In the genomic region with DNA sequence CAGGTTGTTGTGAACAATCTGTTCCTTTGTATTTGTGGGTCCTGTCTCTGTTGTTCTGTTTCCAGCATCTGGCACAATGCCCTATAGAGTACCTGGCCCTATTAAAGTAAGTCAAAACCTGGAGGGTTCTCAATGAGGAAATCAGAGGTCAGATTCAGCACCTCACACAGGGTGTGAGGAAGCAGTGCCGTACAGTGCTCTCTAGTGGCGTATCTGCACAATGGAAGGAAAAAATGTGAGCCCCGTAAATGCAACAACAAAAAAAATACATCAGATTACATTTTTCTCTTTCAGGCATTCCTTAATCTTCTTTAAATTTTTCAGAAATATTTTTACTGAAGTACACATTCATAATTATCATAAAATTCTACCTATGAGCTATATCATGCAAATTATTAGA, we compare ENCODE assay signal across 7 cellular contexts. TPM values are rescaled to one million over a fixed set of nuclear protein-coding genes. Genes with fewer than 3 reads are reported as not detected.
DNase-seq lines count a peak whose midpoint lies in the region; ATAC-seq and TF ChIP-seq lines count a peak whose summit lies in the region.
"Not testable (repeated sequence)": the region's sequence is repeated elsewhere in the genome, so short reads cannot be mapped to it uniquely, and the experiment has no call there.

No MANE protein-coding gene starts in this region.

- not testable (repeated sequence) for H3K9me3 Mint-ChIP-seq in activated CD4-positive, alpha-beta memory T cell treated with anti-CD3 and anti-CD28 coated beads for 36 hours; naive B cell

- ATAC-seq in GM21619 (IDR thresholded peaks at IDR 0.05; ENCODE audit: unreplicated experiment), result peak; percentile 45
- peak; percentile 38 for ATAC-seq in HG03196 (IDR thresholded peaks at IDR 0.05; ENCODE audit: unreplicated experiment)
- peak; percentile 62 to 69 for ATAC-seq in naive B cell (ENCODE audit: low read depth in 2 of 2)

- H3K27me3 ChIP-seq in esophagus muscularis mucosa, result not testable (repeated sequence)

- TF ChIP-seq CTCF in GM12874 (IDR thresholded peaks at IDR 0.05; ENCODE audit: insufficient read depth, low read depth, low read length) (peak; percentile 42), esophagus muscularis mucosa (IDR thresholded peaks at IDR 0.05) (peak in 2 of 3 experiments; percentile 18 to 28)

- not testable (repeated sequence) for H3K36me3 Mint-ChIP-seq in activated CD4-positive, alpha-beta memory T cell treated with anti-CD3 and anti-CD28 coated beads for 36 hours; naive B cell

- TF ChIP-seq EP300 in esophagus muscularis mucosa (IDR thresholded peaks at IDR 0.05), result not testable (repeated sequence)

- H3K27ac ChIP-seq in esophagus muscularis mucosa (replicated peaks in 1 of 4), result not testable (repeated sequence)

- CTCF ChIA-PET in activated CD4-positive, alpha-beta memory T cell treated with anti-CD3 and anti-CD28 coated beads for 36 hours (lab: Charles Lee), result not testable (repeated sequence)

- H3K4me3 ChIP-seq in esophagus muscularis mucosa, result not testable (repeated sequence)

- not testable (repeated sequence) for H3K4me3 Mint-ChIP-seq in activated CD4-positive, alpha-beta memory T cell treated with anti-CD3 and anti-CD28 coated beads for 36 hours
- peak overlapping the region in 5 of 8 donors; percentile 0 to 69 (median 18) for H3K4me3 Mint-ChIP-seq in naive B cell

- H3K4me1 ChIP-seq in esophagus muscularis mucosa, result not testable (repeated sequence)

- WGBS in esophagus muscularis mucosa, result 30% methylated on average over 3 of the region's 3 CpGs

- H3K27ac Mint-ChIP-seq in activated CD4-positive, alpha-beta memory T cell treated with anti-CD3 and anti-CD28 coated beads for 36 hours, result not testable (repeated sequence)
- peak overlapping the region in 2 of 6 donors; percentile 60 to 83 for H3K27ac Mint-ChIP-seq in naive B cell

- DNase-seq in NCI-H345 (lab: John Stamatoyannopoulos, UW), result peak; percentile 3
- peak; percentile 23 for DNase-seq in activated CD4-positive, alpha-beta memory T cell treated with anti-CD3 and anti-CD28 coated beads for 36 hours
- not testable (repeated sequence) for DNase-seq in esophagus muscularis mucosa (ENCODE audit: extremely low spot score)
- DNase-seq in naive B cell, result peak; percentile 49

- H3K4me1 Mint-ChIP-seq in activated CD4-positive, alpha-beta memory T cell treated with anti-CD3 and anti-CD28 coated beads for 36 hours (ENCODE audit: low read depth), result not testable (repeated sequence)
- peaks cover 20 to 35% (median 26%) of the 10 kb centered on the region in 3 donors for H3K4me1 Mint-ChIP-seq in naive B cell

- H3K27me3 Mint-ChIP-seq in activated CD4-positive, alpha-beta memory T cell treated with anti-CD3 and anti-CD28 coated beads for 36 hours, result peaks cover 10% of the 10 kb centered on the region
- H3K27me3 Mint-ChIP-seq in naive B cell, result not testable (repeated sequence)

- not testable (repeated sequence) for H3K9me3 ChIP-seq in esophagus muscularis mucosa

- H3K36me3 ChIP-seq in esophagus muscularis mucosa, result not testable (repeated sequence)

- TF ChIP-seq POLR2A in esophagus muscularis mucosa (IDR thresholded peaks at IDR 0.05; ENCODE audit: low read depth), result not testable (repeated sequence)

- intact Hi-C loops in activated CD4-positive, alpha-beta memory T cell treated with anti-CD3 and anti-CD28 coated beads for 36 hours (cut with micrococcal nuclease), result loop anchor here (1.0 to 2.0 kb wide), 2 partner anchors 134 to 349 kb away; no protein-coding TSS in a partner anchor
- intact Hi-C loops in esophagus muscularis mucosa (cut with DNase I), result not testable (repeated sequence)

- POLR2A ChIA-PET in activated CD4-positive, alpha-beta memory T cell treated with anti-CD3 and anti-CD28 coated beads for 36 hours (lab: Charles Lee), result not testable (repeated sequence)

RNA-seq across cellular contexts. Expression of gene GYPE, which starts 2.5 kb away (rescaled TPM):
- under 1 TPM; 0.44 to 0.50 TPM for total RNA-seq in activated CD4-positive, alpha-beta memory T cell treated with anti-CD3 and anti-CD28 coated beads for 36 hours
- under 1 TPM in 1 of 4 donors, not detected in 3; 0.33 TPM for total RNA-seq in esophagus muscularis mucosa
- 10 to 100 TPM in 2 of 6 donors, 1 to 10 TPM in 4; 3.7 to 13.0 (median 9.4) TPM for polyA plus RNA-seq in naive B cell (ENCODE audit: low read depth in 6 of 6)
